8 cellular contexts compared by ENCODE assay signal in the genomic region with DNA sequence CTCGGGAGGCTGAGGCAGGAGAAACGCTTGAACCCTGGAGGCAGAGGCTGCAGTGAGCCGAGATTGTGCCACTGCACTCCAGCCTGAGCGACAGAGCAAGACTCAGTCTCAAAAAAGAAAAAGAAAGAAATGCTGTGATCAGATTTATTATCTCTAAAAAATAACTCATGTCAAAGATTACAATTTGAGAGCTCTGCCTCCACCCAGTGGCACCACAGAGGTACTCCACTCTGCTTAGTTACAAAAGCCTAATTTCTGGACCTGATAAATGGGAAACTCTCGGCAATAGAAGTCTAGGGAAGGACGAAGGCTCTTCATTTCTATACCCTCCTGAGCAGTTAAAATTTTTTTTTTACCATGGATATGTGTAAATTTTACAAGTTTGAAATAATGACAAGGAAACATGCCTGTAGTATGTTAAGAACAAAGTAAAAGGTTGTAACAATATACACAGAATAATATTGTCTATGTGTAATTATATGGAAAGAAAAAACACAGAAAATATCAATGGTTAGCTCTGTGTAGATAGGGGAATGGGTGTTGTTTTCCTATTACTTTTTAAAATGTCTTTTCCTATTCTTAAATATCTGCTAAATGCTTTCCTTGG.
DNase-seq lines count a peak whose midpoint lies in the region; ATAC-seq lines count a peak whose summit lies in the region.

No MANE protein-coding gene starts in this region.

- ATAC-seq in GM18867 (IDR thresholded peaks at IDR 0.05; ENCODE audit: unreplicated experiment) (peak; percentile 82), HG03139 (IDR thresholded peaks at IDR 0.05; ENCODE audit: unreplicated experiment) (peak; percentile 83)

- DNase-seq in AG08395 (ENCODE audit: low spot score) (peak; percentile 58), NCI-H446 (lab: John Stamatoyannopoulos, UW) (peak; percentile 7 to 75), midbrain (lab: John Stamatoyannopoulos, UW) (peak; percentile 73)
- peak; percentile 56 to 68 for DNase-seq in activated CD4-positive, alpha-beta T cell treated with anti-CD3 and anti-CD28 coated beads for 4 hours
- peak; percentile 19 for DNase-seq in effector CD8-positive, alpha-beta T cell (lab: John Stamatoyannopoulos, UW)
- DNase-seq in stimulated activated CD8-positive, alpha-beta memory T cell treated with anti-CD3 and anti-CD28 coated beads, Interleukin-7, amount 100 ng/mL, for 24 hours (ENCODE audit: low read depth): peak; percentile 20

Comparison
In these comparisons a context has a peak if more than half of its experiments do, and no peak if none do; other contexts are left out.
1. Peak in every context shown above with its lines: DNase-seq and ATAC-seq.
2. DNase-seq: peak in every context shown above with its lines; median percentile 73 in midbrain; 62 in activated CD4-positive, alpha-beta T cell treated with anti-CD3 and anti-CD28 coated beads for 4 hours; 58 in AG08395; 41 in NCI-H446; 20 in stimulated activated CD8-positive, alpha-beta memory T cell treated with anti-CD3 and anti-CD28 coated beads, Interleukin-7, amount 100 ng/mL, for 24 hours; 19 in effector CD8-positive, alpha-beta T cell.